In genomic region chr1:228464487-228464983, GRCh38 we compare ENCODE assay signal across 8 cellular contexts. TPM values are rescaled to one million over a fixed set of nuclear protein-coding genes. Genes with fewer than 3 reads are reported as not detected.
DNase-seq lines count a peak whose midpoint lies in the region; ATAC-seq and TF ChIP-seq lines count a peak whose summit lies in the region.

No MANE protein-coding gene starts in this region.

- no peak overlapping the region for H3K9ac ChIP-seq in endodermal cell (ENCODE audit: extremely low read depth, low read length, poor library complexity, severe bottlenecking)

- intact Hi-C loops in mucosa of descending colon (cut with DNase I, micrococcal nuclease), result no loop called here

- H3K4me1 ChIP-seq in endodermal cell (ENCODE audit: control insufficient read depth, insufficient read depth, low read length), result no peaks in the 10 kb centered on the region
- peaks cover 5% of the 10 kb centered on the region for H3K4me1 ChIP-seq in mucosa of descending colon (ENCODE audit: low read depth)

- H3K27ac ChIP-seq in endodermal cell (ENCODE audit: low read depth, low read length), result peak overlapping the region; percentile 97

- TF ChIP-seq CTCF in endodermal cell (conservative IDR thresholded peaks at IDR 0.05), result no peak
- no peak for TF ChIP-seq CTCF in mucosa of descending colon (IDR thresholded peaks at IDR 0.05)

- DNase-seq in NCI-H2227 treated with DMSO at 0.1 percent for 48 hours (lab: John Stamatoyannopoulos, UW), result peak; percentile 96
- DNase-seq in activated CD8-positive, alpha-beta memory T cell treated with anti-CD3 and anti-CD28 coated beads, Interleukin-2, amount 50 U/mL, for 1 hour (ENCODE audit: extremely low read depth), result peak; percentile 69
- peak; percentile 95 for DNase-seq in endodermal cell
- DNase-seq in mucosa of descending colon, result peak; percentile 67 to 86 (median 67)
- peak; percentile 88 for DNase-seq in stimulated activated CD8-positive, alpha-beta memory T cell treated with anti-CD3 and anti-CD28 coated beads, Interleukin-4, amount 100 ng/mL, for 48 hours
- DNase-seq in UCSD-AML1 (lab: John Stamatoyannopoulos, UW; ENCODE audit: unreplicated experiment), result no peak

- 25 to 35% methylated on average over 22 to 33 of the region's 33 CpGs for WGBS in endodermal cell (ENCODE audit: insufficient coverage in 1 of 2, insufficient read length in 1 of 2), 2 experiments

- peaks cover 64% of the 10 kb centered on the region for H3K27me3 ChIP-seq in endodermal cell (ENCODE audit: control insufficient read depth, insufficient read depth, low read length, poor library complexity, severe bottlenecking)

- no peak overlapping the region for H3K27ac Mint-ChIP-seq in endodermal cell

- H3K36me3 Mint-ChIP-seq in endodermal cell (ENCODE audit: low read depth), result no peaks in the 10 kb centered on the region

- ATAC-seq in GM18499 (IDR thresholded peaks at IDR 0.05; ENCODE audit: insufficient read depth, unreplicated experiment) (peak; percentile 60), HG02885 (IDR thresholded peaks at IDR 0.05; ENCODE audit: poor library complexity, unreplicated experiment) (peak; percentile 92), mucosa of descending colon (peak; percentile 88)

- H3K27me3 Mint-ChIP-seq in endodermal cell (ENCODE audit: insufficient read depth), result peaks cover 93% of the 10 kb centered on the region

- H3K9me3 Mint-ChIP-seq in endodermal cell, result no peaks in the 10 kb centered on the region

- H3K9me3 ChIP-seq in endodermal cell (ENCODE audit: control insufficient read depth, low read length) (no peaks in the 10 kb centered on the region), mucosa of descending colon (no peaks in the 10 kb centered on the region)

- peak overlapping the region; percentile 50 for H3K4me3 Mint-ChIP-seq in endodermal cell

- peak overlapping the region; percentile 78 for H3K4me3 ChIP-seq in endodermal cell (ENCODE audit: low read length)
- H3K4me3 ChIP-seq in mucosa of descending colon, result no peak overlapping the region

- H3K4me1 Mint-ChIP-seq in endodermal cell, result peaks cover 4% of the 10 kb centered on the region

- H3K36me3 ChIP-seq in endodermal cell (ENCODE audit: control insufficient read depth, insufficient read depth, low read length) (no peaks in the 10 kb centered on the region), mucosa of descending colon (ENCODE audit: low read depth) (no peaks in the 10 kb centered on the region)

RNA-seq across cellular contexts. Expression of gene RNF187, which starts 22.6 kb away (rescaled TPM):
- total RNA-seq in endodermal cell, result 100 to 1,000 TPM; 103 to 112 TPM
- 55.2 TPM for polyA plus RNA-seq in endodermal cell (2013, experiment 1 of 2)
- 42.1 TPM for polyA plus RNA-seq in endodermal cell (2013, experiment 2 of 2)
- total RNA-seq in mucosa of descending colon, result 10 to 100 TPM; 67.7 to 84.0 (median 68.4) TPM

RNA-seq across cellular contexts. Expression of gene TRIM17, which starts 47.9 kb away (rescaled TPM):
- total RNA-seq in endodermal cell (10 to 100 TPM in 1 of 2 donors, 1 to 10 TPM in 1; 8.4 to 19.6 TPM), mucosa of descending colon (under 1 TPM in 2 of 3 donors, not detected in 1; 0.39 to 0.76 TPM)
- 4.8 TPM for polyA plus RNA-seq in endodermal cell (2013, experiment 1 of 2)
- 3.4 TPM for polyA plus RNA-seq in endodermal cell (2013, experiment 2 of 2)

RNA-seq across cellular contexts. Expression of gene TRIM11, which starts 57.9 kb away (rescaled TPM):
- total RNA-seq in endodermal cell (10 to 100 TPM; 33.8 to 38.9 TPM), mucosa of descending colon (10 to 100 TPM; 32.1 to 40.4 (median 35.0) TPM)
- 18.2 TPM for polyA plus RNA-seq in endodermal cell (2013, experiment 1 of 2)
- polyA plus RNA-seq in endodermal cell (2013, experiment 2 of 2), result 19.0 TPM

Comparison
In these comparisons a context has a peak if more than half of its experiments do, and no peak if none do; other contexts are left out.
1. RNA of gene TRIM17, which starts 47.9 kb away (total RNA-seq): 8.4 to 19.6 TPM in endodermal cell; 0.39 to 0.76 TPM in mucosa of descending colon; every median in the first group is over 4 times any median in the second.
2. Peak in every context shown above with its lines, with median percentiles within 50 percentile points of each other: ATAC-seq.